ENCODE assay signal across 8 cellular contexts in genomic region chr1:15848929-15849774, GRCh38. TPM values are rescaled to one million over a fixed set of nuclear protein-coding genes. Genes with fewer than 3 reads are reported as not detected.
DNase-seq lines count a peak whose midpoint lies in the region; ATAC-seq, FAIRE-seq and TF ChIP-seq lines count a peak whose summit lies in the region.

No MANE protein-coding gene starts in this region.

- H3K27me3 Mint-ChIP-seq in activated B cell treated with CpG ODN at 0.5 μM for 24 hours = no peaks in the 10 kb centered on the region

- H3K27ac Mint-ChIP-seq in activated B cell treated with CpG ODN at 0.5 μM for 24 hours = peak overlapping the region; percentile 97

- H3K4me1 Mint-ChIP-seq in activated B cell treated with CpG ODN at 0.5 μM for 24 hours = peaks cover 60% of the 10 kb centered on the region

- no peak for DNase-seq in GM19239 (ENCODE audit: insufficient read length, low spot score)
- DNase-seq in NCI-H2227 treated with DMSO at 0.1 percent for 48 hours (lab: John Stamatoyannopoulos, UW) = peak; percentile 89
- DNase-seq in activated B cell treated with CpG ODN at 0.5 μM for 24 hours = peak; percentile 49
- peak; percentile 18 to 65 for DNase-seq in cerebellar nuclear complex (lab: John Stamatoyannopoulos, UW)
- DNase-seq in kidney glomerular epithelial cell (lab: John Stamatoyannopoulos, UW) = peak; percentile 82
- DNase-seq in stimulated activated CD4-positive, alpha-beta T cell treated with anti-CD3 and anti-CD28 coated beads, Interleukin-12 subunit alpha, Interleukin-12 subunit beta, amount 100 ng/mL, for 48 hours (ENCODE audit: low read depth in 2 of 3, low spot score in 1 of 3) = peak; percentile 52 to 67 (median 65)

- ATAC-seq in activated B cell treated with CpG ODN at 0.5 μM for 24 hours (ENCODE audit: low read depth) (no peak), HG03097 (IDR thresholded peaks at IDR 0.05; ENCODE audit: low FRiP score, unreplicated experiment) (no peak)

- H3K4me3 Mint-ChIP-seq in activated B cell treated with CpG ODN at 0.5 μM for 24 hours = peak overlapping the region; percentile 99

- intact Hi-C loops in activated B cell treated with CpG ODN at 0.5 μM for 24 hours (cut with micrococcal nuclease) = loop anchor here (1.0 kb wide), 1 partner anchor 33 kb away; no protein-coding TSS in a partner anchor

- no peaks in the 10 kb centered on the region for H3K9me3 Mint-ChIP-seq in activated B cell treated with CpG ODN at 0.5 μM for 24 hours

- peak overlapping the region; percentile 98 for H3K27ac ChIP-seq in 22Rv1

- H3K36me3 Mint-ChIP-seq in activated B cell treated with CpG ODN at 0.5 μM for 24 hours (ENCODE audit: low read depth) = peaks cover 14% of the 10 kb centered on the region

- TF ChIP-seq CTCF in 22Rv1 (IDR thresholded peaks at IDR 0.05) = no peak
- TF ChIP-seq CTCF in activated B cell treated with CpG ODN at 0.5 μM for 24 hours (IDR thresholded peaks at IDR 0.05) = no peak

- FAIRE-seq in GM19239 (lab: Jason Lieb, UNC) = peak; percentile 76

- CTCF ChIA-PET in activated B cell treated with CpG ODN at 0.5 μM for 24 hours (lab: Charles Lee) = interaction anchor here (1.2 to 1.4 kb wide), 3 partner anchors 9 to 34 kb away, joined by 3 to 4 read pairs (median 4); no protein-coding TSS in a partner anchor

- POLR2A ChIA-PET in activated B cell treated with CpG ODN at 0.5 μM for 24 hours (lab: Charles Lee) = interaction anchor here (0.7 to 9.8 kb wide), 13 partner anchors 10 to 126 kb away, joined by 3 to 231 read pairs (median 14); partner anchors contain the start of gene ZBTB17

RNA-seq across cellular contexts. Expression of gene SPEN, which starts 1.6 kb away (rescaled TPM):
- 116 and 123 TPM in 2 replicates for total RNA-seq in activated B cell treated with CpG ODN at 0.5 μM for 24 hours

RNA-seq across cellular contexts. Expression of gene UQCRHL, which starts 41.7 kb away (rescaled TPM):
- 1.7 and 1.9 TPM in 2 replicates for total RNA-seq in activated B cell treated with CpG ODN at 0.5 μM for 24 hours
